In the genomic region with DNA sequence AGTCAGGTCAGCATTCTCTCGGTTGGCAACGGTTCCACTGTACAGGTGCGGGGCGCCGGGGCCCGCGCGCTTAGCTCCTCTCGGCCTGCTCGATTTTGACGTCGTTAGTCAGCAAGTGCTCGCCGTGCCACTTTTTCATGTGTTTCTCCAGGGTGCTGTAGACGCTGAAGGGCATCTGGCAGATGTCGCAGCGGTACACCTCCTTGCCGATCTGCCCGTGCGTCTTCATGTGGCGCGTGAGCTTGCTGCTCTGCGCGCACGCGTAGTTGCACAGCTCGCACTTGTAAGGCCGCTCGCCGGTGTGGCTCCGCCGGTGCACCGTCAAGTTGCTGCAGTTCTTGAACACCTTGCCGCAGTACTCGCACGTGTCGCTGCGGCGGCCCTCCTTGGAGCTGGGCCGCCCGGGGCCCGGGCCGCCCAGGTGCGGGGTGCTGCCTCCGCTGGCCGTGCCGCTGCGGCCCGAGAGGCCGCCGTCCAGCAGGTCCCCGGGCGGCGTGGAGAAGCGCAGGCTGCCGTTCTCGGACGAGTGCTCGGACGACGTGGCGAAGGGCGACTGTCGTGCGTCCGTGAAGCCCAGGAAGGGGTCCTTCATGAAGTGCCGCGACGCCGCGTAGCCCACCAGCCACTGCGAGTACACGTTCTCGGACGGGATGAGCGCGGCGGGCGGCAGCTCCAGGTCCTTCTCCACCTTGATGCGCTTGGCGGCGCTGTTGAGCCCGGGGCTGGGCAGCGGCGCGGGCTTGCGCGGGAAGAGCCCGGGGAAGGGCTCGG, we compare ENCODE assay signal across 29 cellular contexts.
DNase-seq lines count a peak whose midpoint lies in the region; ATAC-seq and TF ChIP-seq lines count a peak whose summit lies in the region.
"Had no signal": no experiment of that assay in that cellular context is flagged by ENCODE, and none has a peak within 500 bp of the region (broad histone marks: within the 10 kb centered on the region; RNA-seq: fewer than 3 reads in every experiment).

No MANE protein-coding gene starts in this region.

- H3K9me3 ChIP-seq in SK-N-MC (ENCODE audit: low read depth, low read length) = no peaks in the 10 kb centered on the region
- H3K9me3 ChIP-seq in endodermal cell (ENCODE audit: control insufficient read depth, low read length) = no peaks in the 10 kb centered on the region
- H3K9me3 ChIP-seq in sigmoid colon = no peaks in the 10 kb centered on the region
- H3K9me3 ChIP-seq: breast epithelium, SK-N-SH, upper lobe of left lung had no signal

- peaks cover 29% of the 10 kb centered on the region for H3K4me1 Mint-ChIP-seq in activated CD4-positive, alpha-beta T cell treated with anti-CD3 and anti-CD28 coated beads, Interleukin-2, amount 10 ng/mL, durations not matched to agents 7 days and 5 days
- H3K4me1 Mint-ChIP-seq in endodermal cell = peaks cover 7% of the 10 kb centered on the region

- H3K27ac Mint-ChIP-seq in activated CD4-positive, alpha-beta T cell treated with anti-CD3 and anti-CD28 coated beads, Interleukin-2, amount 10 ng/mL, durations not matched to agents 7 days and 5 days = no peak overlapping the region
- H3K27ac Mint-ChIP-seq in endodermal cell = no peak overlapping the region

- CTCF ChIA-PET in activated CD4-positive, alpha-beta T cell treated with anti-CD3 and anti-CD28 coated beads, Interleukin-2, amount 10 ng/mL, durations not matched to agents 7 days and 5 days (lab: Charles Lee) = interaction anchor here (0.6 to 1.0 kb wide), 4 partner anchors 9 to 771 kb away, joined by 3 read pairs; no protein-coding TSS in a partner anchor

- POLR2A ChIA-PET in activated CD4-positive, alpha-beta T cell treated with anti-CD3 and anti-CD28 coated beads, Interleukin-2, amount 10 ng/mL, durations not matched to agents 7 days and 5 days (lab: Charles Lee) = no interaction called here

- no peak overlapping the region for H3K4me3 Mint-ChIP-seq in activated CD4-positive, alpha-beta T cell treated with anti-CD3 and anti-CD28 coated beads, Interleukin-2, amount 10 ng/mL, durations not matched to agents 7 days and 5 days
- no peak overlapping the region for H3K4me3 Mint-ChIP-seq in endodermal cell
- H3K4me3 Mint-ChIP-seq: neural crest cell had no signal

- H3K27me3 ChIP-seq in endodermal cell (ENCODE audit: control insufficient read depth, insufficient read depth, low read length, poor library complexity, severe bottlenecking) (no peaks in the 10 kb centered on the region), sigmoid colon (no peaks in the 10 kb centered on the region)
- H3K27me3 ChIP-seq: breast epithelium, spleen, upper lobe of left lung had no signal

- H3K36me3 ChIP-seq in SK-N-MC (ENCODE audit: insufficient read depth, low read length) (peaks cover 83% of the 10 kb centered on the region), endodermal cell (ENCODE audit: control insufficient read depth, insufficient read depth, low read length) (peaks cover 7% of the 10 kb centered on the region), sigmoid colon (no peaks in the 10 kb centered on the region)
- H3K36me3 ChIP-seq: breast epithelium, upper lobe of left lung had no signal

- peak; percentile 5 for DNase-seq in activated CD4-positive, alpha-beta T cell treated with anti-CD3 and anti-CD28 coated beads, Interleukin-2, amount 10 ng/mL, durations not matched to agents 7 days and 5 days
- no peak for DNase-seq in activated CD4-positive, alpha-beta T cell treated with anti-CD3 and anti-CD28 coated beads for 1 hour
- DNase-seq in SK-N-MC (ENCODE audit: low read depth, low spot score) (no peak), endodermal cell (peak; percentile 87), sigmoid colon (peak; percentile 44), HuH-7 (ENCODE audit: low spot score) (no peak), NCI-H2081 treated with DMSO at 0.1 percent for 48 hours (lab: John Stamatoyannopoulos, UW) (no peak)
- DNase-seq: activated CD4-positive, alpha-beta T cell treated with anti-CD3 and anti-CD28 coated beads for 4 hours; activated gamma-delta T cell treated with Interleukin-2 at 50 U/mL for 16 hours; amygdala; Calu3; DMS79 treated with DMSO at 0.1 percent for 48 hours; effector CD4-positive, alpha-beta T cell; HCEC 1CT; NCI-H1417 treated with DMSO at 0.1 percent for 48 hours; NCI-H2081; NCI-H82; right cardiac atrium; SK-N-SH; spleen; T-helper 2 cell had no signal

- H3K27ac ChIP-seq in SK-N-MC = peak overlapping the region; percentile 67
- H3K27ac ChIP-seq in endodermal cell (ENCODE audit: low read depth, low read length) = no peak overlapping the region
- no peak overlapping the region for H3K27ac ChIP-seq in sigmoid colon
- H3K27ac ChIP-seq: 22Rv1, breast epithelium, C4-2B, parathyroid adenoma, spleen, upper lobe of left lung had no signal

- intact Hi-C loops in sigmoid colon (cut with DNase I) = no loop called here

- no peak overlapping the region for H3K9ac ChIP-seq in SK-N-MC (ENCODE audit: insufficient read length)
- H3K9ac ChIP-seq in endodermal cell (ENCODE audit: extremely low read depth, low read length, poor library complexity, severe bottlenecking) = no peak overlapping the region
- H3K9ac ChIP-seq: parathyroid adenoma, SK-N-SH had no signal

- peak; percentile 50 for TF ChIP-seq CTCF in endodermal cell (conservative IDR thresholded peaks at IDR 0.05)
- TF ChIP-seq CTCF in sigmoid colon (IDR thresholded peaks at IDR 0.05) = no peak

- no peak for ATAC-seq in HG02973 (IDR thresholded peaks at IDR 0.05; ENCODE audit: unreplicated experiment)
- ATAC-seq: K562, right cardiac atrium had no signal

- TF ChIP-seq POLR2A in sigmoid colon (IDR thresholded peaks at IDR 0.05) = no peak

- no peaks in the 10 kb centered on the region for H3K27me3 Mint-ChIP-seq in activated CD4-positive, alpha-beta T cell treated with anti-CD3 and anti-CD28 coated beads, Interleukin-2, amount 10 ng/mL, durations not matched to agents 7 days and 5 days
- H3K27me3 Mint-ChIP-seq in endodermal cell (ENCODE audit: insufficient read depth) = peaks cover 2% of the 10 kb centered on the region

- H3K36me3 Mint-ChIP-seq in activated CD4-positive, alpha-beta T cell treated with anti-CD3 and anti-CD28 coated beads, Interleukin-2, amount 10 ng/mL, durations not matched to agents 7 days and 5 days (ENCODE audit: low read depth) = peaks cover 67% of the 10 kb centered on the region
- H3K36me3 Mint-ChIP-seq in endodermal cell (ENCODE audit: low read depth) = peaks cover 14% of the 10 kb centered on the region

- H3K9me3 Mint-ChIP-seq in activated CD4-positive, alpha-beta T cell treated with anti-CD3 and anti-CD28 coated beads, Interleukin-2, amount 10 ng/mL, durations not matched to agents 7 days and 5 days = no peaks in the 10 kb centered on the region
- H3K9me3 Mint-ChIP-seq in endodermal cell = no peaks in the 10 kb centered on the region
- H3K9me3 Mint-ChIP-seq: neural crest cell had no signal

- no peak for TF ChIP-seq EP300 in sigmoid colon (IDR thresholded peaks at IDR 0.05)

- no peaks in the 10 kb centered on the region for H3K4me1 ChIP-seq in endodermal cell (ENCODE audit: control insufficient read depth, insufficient read depth, low read length)
- no peaks in the 10 kb centered on the region for H3K4me1 ChIP-seq in sigmoid colon
- H3K4me1 ChIP-seq: breast epithelium, parathyroid adenoma had no signal

- WGBS in endodermal cell (ENCODE audit: insufficient coverage in 1 of 2, insufficient read length in 1 of 2), 2 experiments = 96 to 98% methylated on average over 58 to 90 of the region's 90 CpGs
- 96 to 98% methylated on average over 90 of the region's 90 CpGs for WGBS in sigmoid colon, 2 donors

- H3K4me3 ChIP-seq in SK-N-MC (no peak overlapping the region), endodermal cell (ENCODE audit: low read length) (no peak overlapping the region), sigmoid colon (no peak overlapping the region)
- H3K4me3 ChIP-seq: breast epithelium, K562, spleen, upper lobe of left lung had no signal

Comparison
In these comparisons a context has a peak if more than half of its experiments do, and no peak if none do; other contexts are left out.
1. DNase-seq: peak in activated CD4-positive, alpha-beta T cell treated with anti-CD3 and anti-CD28 coated beads, Interleukin-2, amount 10 ng/mL, durations not matched to agents 7 days and 5 days (single experiment), endodermal cell (single experiment) and sigmoid colon (single experiment); none in activated CD4-positive, alpha-beta T cell treated with anti-CD3 and anti-CD28 coated beads for 1 hour (single experiment), SK-N-MC (single experiment), HuH-7 (single experiment) and NCI-H2081 treated with DMSO at 0.1 percent for 48 hours (single experiment).